1 cellular context compared by ENCODE assay signal in genomic region chr10:43145313-43145712, GRCh38.
A peak's percentile ranks its signal among the peaks of the same experiment; 100 is the strongest.
TF ChIP-seq lines count a peak whose summit lies in the region.

No MANE protein-coding gene starts in this region.

TF ChIP-seq in GM12878, 131 proteins besides CTCF, POLR2A, EP300 and RAD21:
- TF ChIP-seq PAX5 (IDR thresholded peaks at IDR 0.05; ENCODE audit: borderline replicate concordance, low read depth, low read length) (0 out of 2 replicates have a peak, but pooled peaks have one; percentile 13), ZNF24 (IDR thresholded peaks at IDR 0.05) (no peak)
